8 cellular contexts compared by ENCODE assay signal in genomic region chr1:203126151-203126865, GRCh38. TPM values are rescaled to one million over a fixed set of nuclear protein-coding genes. Genes with fewer than 3 reads are reported as not detected.
DNase-seq lines count a peak whose midpoint lies in the region; ATAC-seq and TF ChIP-seq lines count a peak whose summit lies in the region.

No MANE protein-coding gene starts in this region.

- no peak overlapping the region for H3K4me3 ChIP-seq in kidney epithelial cell (ENCODE audit: low read depth, low read length)

- H3K4me1 Mint-ChIP-seq in natural killer cell = peaks cover 0 to 14% of the 10 kb centered on the region in 2 donors

- TF ChIP-seq CTCF in kidney epithelial cell (IDR thresholded peaks at IDR 0.05; ENCODE audit: insufficient read depth, low read length, poor library complexity, severe bottlenecking) (peak; percentile 71), natural killer cell (IDR thresholded peaks at IDR 0.05) (no peak)

- CTCF ChIA-PET in HEK293T (lab: Yijun Ruan, JAX) = interaction anchor here (1.1 to 4.3 kb wide), 6 partner anchors 9 to 143 kb away, joined by 3 to 19 read pairs (median 6); no protein-coding TSS in a partner anchor

- no peaks in the 10 kb centered on the region for H3K36me3 ChIP-seq in kidney epithelial cell (ENCODE audit: control insufficient read depth, insufficient read depth, low read length)

- no peaks in the 10 kb centered on the region for H3K27me3 ChIP-seq in kidney epithelial cell (ENCODE audit: control insufficient read depth, insufficient read depth, low read length)

- intact Hi-C loops in natural killer cell (cut with micrococcal nuclease) = no loop called here

- no peaks in the 10 kb centered on the region for H3K36me3 Mint-ChIP-seq in natural killer cell

- no peaks in the 10 kb centered on the region for H3K9me3 Mint-ChIP-seq in natural killer cell

- H3K27me3 Mint-ChIP-seq in natural killer cell (ENCODE audit: low read depth in 2 of 2) = peaks cover 54 to 61% of the 10 kb centered on the region in 2 donors

- peak; percentile 72 for DNase-seq in ACHN
- peak; percentile 68 for DNase-seq in HEK293T (ENCODE audit: extremely low spot score)
- peak; percentile 29 for DNase-seq in amniotic epithelial cell (ENCODE audit: low read depth)
- DNase-seq in kidney epithelial cell (ENCODE audit: low read depth) = no peak
- no peak for DNase-seq in NCI-H526 (lab: John Stamatoyannopoulos, UW)
- DNase-seq in natural killer cell = no peak

- ATAC-seq in HG03045 (IDR thresholded peaks at IDR 0.05; ENCODE audit: unreplicated experiment) (no peak), HG02870 (IDR thresholded peaks at IDR 0.05; ENCODE audit: unreplicated experiment) (no peak), natural killer cell (no peak)

- in situ Hi-C loops in ACHN (cut with HindIII; ENCODE audit: low pct_ligation_motif_present, low pct_unique_long_range_greater_than_20kb, low sequenced_read_pairs) = loop anchor here (10.0 kb wide), 1 partner anchor 88 kb away; no protein-coding TSS in a partner anchor

- no peak overlapping the region for H3K4me3 Mint-ChIP-seq in natural killer cell

- no peak overlapping the region for H3K27ac Mint-ChIP-seq in natural killer cell

- POLR2A ChIA-PET in HEK293T (lab: Yijun Ruan, JAX) = no interaction called here

TF ChIP-seq in HEK293T, 16 proteins besides CTCF, POLR2A, EP300 and RAD21:
- no peak for TF ChIP-seq HDGF (IDR thresholded peaks at IDR 0.05; ENCODE audit: borderline replicate concordance)
- no peak for TF ChIP-seq TARDBP (IDR thresholded peaks at IDR 0.05)
- no peak for TF ChIP-seq NFRKB (IDR thresholded peaks at IDR 0.05)
- TF ChIP-seq FOXK2 (IDR thresholded peaks at IDR 0.05) = no peak
- TF ChIP-seq ARNT (IDR thresholded peaks at IDR 0.05) = no peak
- no peak for TF ChIP-seq BHLHE40 (IDR thresholded peaks at IDR 0.05; ENCODE audit: borderline replicate concordance)
- no peak for TF ChIP-seq CTBP1 (IDR thresholded peaks at IDR 0.05; ENCODE audit: borderline replicate concordance)

RNA-seq across cellular contexts. Expression of gene ADORA1, which starts 1.2 kb away (rescaled TPM):
- total RNA-seq in kidney epithelial cell = 5.6 and 7.0 TPM in 2 replicates
- not detected for total RNA-seq in natural killer cell

RNA-seq across cellular contexts. Expression of gene MYOG, which starts 40.5 kb away (rescaled TPM):
- total RNA-seq in kidney epithelial cell (not detected in 2 replicates), natural killer cell (not detected)

RNA-seq across cellular contexts. Expression of gene MYBPH, which starts 49.3 kb away (rescaled TPM):
- not detected in 2 replicates for total RNA-seq in kidney epithelial cell
- total RNA-seq in natural killer cell = not detected

Comparison
In these comparisons a context has a peak if more than half of its experiments do, and no peak if none do; other contexts are left out.
1. DNase-seq: peak in ACHN (single experiment), HEK293T (single experiment) and amniotic epithelial cell (single experiment); none in kidney epithelial cell (single experiment), NCI-H526 (0 of 2) and natural killer cell (single experiment).